8 cellular contexts compared by ENCODE assay signal in genomic region chr16:72467157-72467759, GRCh38.
DNase-seq lines count a peak whose midpoint lies in the region; ATAC-seq and TF ChIP-seq lines count a peak whose summit lies in the region.

No MANE protein-coding gene starts in this region.

- in situ Hi-C loops in mammary epithelial cell (cut with MboI; ENCODE audit: low sequenced_read_pairs in 2 of 2) = loop anchor here (10.0 kb wide), 1 partner anchor 342 kb away; no protein-coding TSS in a partner anchor

- H3K9ac ChIP-seq in mammary epithelial cell (ENCODE audit: insufficient read depth, low read length) = no peak overlapping the region

- ATAC-seq in CD4-positive, alpha-beta T cell (ENCODE audit: poor library complexity) = no peak

- POLR2A ChIA-PET in HEK293 (lab: Yijun Ruan, JAX) = no interaction called here
- POLR2A ChIA-PET in CD4-positive, alpha-beta T cell (lab: Charles Lee) = no interaction called here

- H3K4me2 ChIP-seq in mammary epithelial cell (ENCODE audit: insufficient read depth, low read depth, low read length) = no peak overlapping the region

- no peaks in the 10 kb centered on the region for H3K4me1 ChIP-seq in HEK293 (ENCODE audit: control insufficient read depth, insufficient read depth, low read length)
- no peaks in the 10 kb centered on the region for H3K4me1 ChIP-seq in mammary epithelial cell (ENCODE audit: insufficient read depth, low read length)

- H3K27me3 ChIP-seq in mammary epithelial cell (ENCODE audit: insufficient read depth, low read length) = no peaks in the 10 kb centered on the region
- no peaks in the 10 kb centered on the region for H3K27me3 ChIP-seq in CD4-positive, alpha-beta T cell (ENCODE audit: control insufficient read depth, insufficient read depth, low read length)

- H3K27me3 Mint-ChIP-seq in CD4-positive, alpha-beta T cell = no peaks in the 10 kb centered on the region
- no peaks in the 10 kb centered on the region for H3K27me3 Mint-ChIP-seq in mesothelial cell of epicardium (ENCODE audit: low read depth)

- DNase-seq in COR-L47 (lab: John Stamatoyannopoulos, UW) = peak; percentile 39
- peak; percentile 11 for DNase-seq in NCI-H526 treated with DMSO at 0.1 percent for 48 hours (lab: John Stamatoyannopoulos, UW)
- peak; percentile 41 for DNase-seq in mammary epithelial cell
- peak; percentile 69 for DNase-seq in midbrain (lab: John Stamatoyannopoulos, UW)
- no peak for DNase-seq in CD4-positive, alpha-beta T cell
- no peak for DNase-seq in middle frontal gyrus (ENCODE audit: extremely low spot score, low spot score)
- no peak for DNase-seq in mesothelial cell of epicardium (ENCODE audit: low spot score in 2 of 2, unreplicated experiment in 2 of 2)

- no peaks in the 10 kb centered on the region for H3K4me1 Mint-ChIP-seq in CD4-positive, alpha-beta T cell (ENCODE audit: low read depth)
- peaks cover 2% of the 10 kb centered on the region for H3K4me1 Mint-ChIP-seq in mesothelial cell of epicardium

- dilution Hi-C loops in mammary epithelial cell (cut with HindIII; ENCODE audit: low sequenced_read_pairs) = no loop called here

- H4K20me1 ChIP-seq in mammary epithelial cell (ENCODE audit: insufficient read depth, low read length) = no peaks in the 10 kb centered on the region

- TF ChIP-seq CTCF in HEK293 (tag by site-specific recombination; IDR thresholded peaks at IDR 0.05) (peak; percentile 35; the same call in 1 of the 2 replicates), mammary epithelial cell (conservative IDR thresholded peaks at IDR 0.05 in 1 of 2, IDR thresholded peaks at IDR 0.05 in 1 of 2; ENCODE audit: extremely low read depth in 1 of 2, insufficient read depth in 1 of 2, low read depth in 1 of 2, low read length in 2 of 2) (peak; percentile 68 to 81), mesothelial cell of epicardium (IDR thresholded peaks at IDR 0.05; ENCODE audit: unreplicated experiment) (no peak)
- no peak for TF ChIP-seq CTCF in CD4-positive, alpha-beta T cell (IDR thresholded peaks at IDR 0.05)

- H3K79me2 ChIP-seq in mammary epithelial cell (ENCODE audit: insufficient read depth, low read length) = no peaks in the 10 kb centered on the region

- no peak overlapping the region for H2AFZ ChIP-seq in mammary epithelial cell (ENCODE audit: low read depth, low read length)

- no peak overlapping the region for H3K27ac Mint-ChIP-seq in CD4-positive, alpha-beta T cell
- H3K27ac Mint-ChIP-seq in mesothelial cell of epicardium = no peak overlapping the region

- BruUV-seq in mammary epithelial cell (replicated peaks; lab: Mats Ljungman, UMichigan) = no TSS peak

- 38% methylated on average over 3 of the region's 3 CpGs for WGBS in mammary epithelial cell (ENCODE audit: low coverage, missing lambda C conversion rate)

- no peaks in the 10 kb centered on the region for H3K36me3 Mint-ChIP-seq in CD4-positive, alpha-beta T cell (ENCODE audit: low read depth)
- no peaks in the 10 kb centered on the region for H3K36me3 Mint-ChIP-seq in mesothelial cell of epicardium

- no peaks in the 10 kb centered on the region for H3K9me3 Mint-ChIP-seq in CD4-positive, alpha-beta T cell
- H3K9me3 Mint-ChIP-seq in mesothelial cell of epicardium = no peaks in the 10 kb centered on the region

- intact Hi-C loops in mammary epithelial cell (cut with micrococcal nuclease) = loop anchor here (1.0 to 2.0 kb wide), 3 partner anchors 66 to 342 kb away; no protein-coding TSS in a partner anchor
- intact Hi-C loops in CD4-positive, alpha-beta T cell (cut with DNase I, micrococcal nuclease) = loop anchor here in 1 of 2 experiments (5.0 kb wide), 1 partner anchor 340 kb away; no protein-coding TSS in a partner anchor

- H3K4me3 ChIP-seq in HEK293 (ENCODE audit: low read depth, low read length) (no peak overlapping the region), mammary epithelial cell (replicated peaks in 1 of 3; ENCODE audit: insufficient read depth in 1 of 3, low read depth in 2 of 3, low read length in 3 of 3) (no peak overlapping the region)

- no peak overlapping the region for H3K4me3 Mint-ChIP-seq in CD4-positive, alpha-beta T cell
- H3K4me3 Mint-ChIP-seq in mesothelial cell of epicardium = no peak overlapping the region

- H3K27ac ChIP-seq in HEK293 (ENCODE audit: extremely low read depth, low read depth, low read length) = no peak overlapping the region
- no peak overlapping the region for H3K27ac ChIP-seq in mammary epithelial cell (ENCODE audit: insufficient read depth, low read depth, low read length)
- no peak overlapping the region for H3K27ac ChIP-seq in CD4-positive, alpha-beta T cell (ENCODE audit: low read depth, low read length)

- CTCF ChIA-PET in HEK293 (lab: Yijun Ruan, JAX) (interaction anchor here (0.6 to 3.8 kb wide), 27 partner anchors 9 to 1411 kb away, joined by 3 to 20 read pairs (median 3); no protein-coding TSS in a partner anchor), mammary epithelial cell (lab: Charles Lee; ENCODE audit: low non-redundant PET) (interaction anchor here (0.5 to 1.0 kb wide), 5 partner anchors 67 to 1629 kb away, joined by 3 to 8 read pairs (median 5); no protein-coding TSS in a partner anchor)
- CTCF ChIA-PET in CD4-positive, alpha-beta T cell (lab: Charles Lee) = no interaction called here

- H3K36me3 ChIP-seq in HEK293 (ENCODE audit: control insufficient read depth in 2 of 2, insufficient read depth in 1 of 2, low read length in 2 of 2) = no peaks in the 10 kb centered on the region
- H3K36me3 ChIP-seq in mammary epithelial cell (ENCODE audit: insufficient read depth, low read length) = no peaks in the 10 kb centered on the region

- H3K9me3 ChIP-seq in HEK293 (ENCODE audit: control insufficient read depth, insufficient read depth, low read depth, low read length) = no peaks in the 10 kb centered on the region
- H3K9me3 ChIP-seq in mammary epithelial cell (replicated peaks; ENCODE audit: insufficient read depth, low read length) = no peaks in the 10 kb centered on the region
- no peaks in the 10 kb centered on the region for H3K9me3 ChIP-seq in CD4-positive, alpha-beta T cell (ENCODE audit: control insufficient read depth, low read length)

TF ChIP-seq in HEK293, 187 proteins besides CTCF, POLR2A, EP300 and RAD21:
- TF ChIP-seq ZNF654 (tag by site-specific recombination; IDR thresholded peaks at IDR 0.05; ENCODE audit: low read depth) (peak; percentile 39), ZSCAN30 (tag by site-specific recombination; IDR thresholded peaks at IDR 0.05) (no peak), ZSCAN16 (tag by site-specific recombination; IDR thresholded peaks at IDR 0.05) (peak; percentile 66)

Comparison
In these comparisons a context has a peak if more than half of its experiments do, and no peak if none do; other contexts are left out.
1. DNase-seq: peak in COR-L47 (single experiment), NCI-H526 treated with DMSO at 0.1 percent for 48 hours (single experiment), mammary epithelial cell (single experiment) and midbrain (single experiment); none in CD4-positive, alpha-beta T cell (0 of 10), middle frontal gyrus (single experiment) and mesothelial cell of epicardium (0 of 2).
2. CTCF ChIP-seq: peak in HEK293 (single experiment) and mammary epithelial cell (2 of 2); none in CD4-positive, alpha-beta T cell (single experiment) and mesothelial cell of epicardium (single experiment).